In genomic region chr15:74133071-74133702, GRCh38 we compare ENCODE assay signal across 1 cellular context.
A peak's percentile ranks its signal among the peaks of the same experiment; 100 is the strongest.
TF ChIP-seq lines count a peak whose summit lies in the region.

No MANE protein-coding gene starts in this region.

TF ChIP-seq in H1, 55 proteins besides CTCF, POLR2A, EP300 and RAD21:
- TF ChIP-seq, protein P1, sequence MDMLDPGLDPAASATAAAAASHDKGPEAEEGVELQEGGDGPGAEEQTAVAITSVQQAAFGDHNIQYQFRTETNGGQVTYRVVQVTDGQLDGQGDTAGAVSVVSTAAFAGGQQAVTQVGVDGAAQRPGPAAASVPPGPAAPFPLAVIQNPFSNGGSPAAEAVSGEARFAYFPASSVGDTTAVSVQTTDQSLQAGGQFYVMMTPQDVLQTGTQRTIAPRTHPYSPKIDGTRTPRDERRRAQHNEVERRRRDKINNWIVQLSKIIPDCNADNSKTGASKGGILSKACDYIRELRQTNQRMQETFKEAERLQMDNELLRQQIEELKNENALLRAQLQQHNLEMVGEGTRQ (IDR thresholded peaks at IDR 0.05; ENCODE audit: low read length), result no peak
- TF ChIP-seq FOSL1 (IDR thresholded peaks at IDR 0.05; ENCODE audit: insufficient read depth, low read depth, low read length) (no peak), CHD1 (IDR thresholded peaks at IDR 0.05; ENCODE audit: low read depth, low read length) (no peak), HDAC2 (IDR thresholded peaks at IDR 0.05; ENCODE audit: borderline replicate concordance in 1 of 2, low read depth in 2 of 2, low read length in 2 of 2) (no peak), SUZ12 (IDR thresholded peaks at IDR 0.05; ENCODE audit: low read length) (peak; percentile 87), CREB1 (IDR thresholded peaks at IDR 0.05) (peak; percentile 10; the same call in 1 of the 2 replicates), JUND (IDR thresholded peaks at IDR 0.05; ENCODE audit: low read length) (no peak), CBX8 (IDR thresholded peaks at IDR 0.05; ENCODE audit: borderline replicate concordance, low read depth, low read length) (peak; percentile 58; the same call in 1 of the 2 replicates), MAFK (IDR thresholded peaks at IDR 0.05; ENCODE audit: low read depth, low read length) (no peak; the same call in 1 of the 2 replicates), RNF2 (IDR thresholded peaks at IDR 0.05; ENCODE audit: borderline replicate concordance, low read depth, low read length, missing control alignments, poor library complexity, severe bottlenecking) (peak; percentile 76), CTBP2 (IDR thresholded peaks at IDR 0.05; ENCODE audit: borderline replicate concordance, insufficient read depth, insufficient read length, low read length) (peak; percentile 7), BRCA1 (IDR thresholded peaks at IDR 0.05; ENCODE audit: low read depth, low read length) (no peak), EZH2 (IDR thresholded peaks at IDR 0.05; ENCODE audit: low read depth, low read length, severe bottlenecking) (peak; percentile 84), POLR2AphosphoS5 (IDR thresholded peaks at IDR 0.05; ENCODE audit: low read depth, low read length) (no peak), SIRT6 (IDR thresholded peaks at IDR 0.05; ENCODE audit: low read length) (no peak), NRF1 (IDR thresholded peaks at IDR 0.05; ENCODE audit: low read depth, low read length) (no peak), PHF8 (conservative IDR thresholded peaks at IDR 0.05; ENCODE audit: low read depth, low read length) (0 out of 2 replicates have a peak, but pooled peaks have one; percentile 18), SRF (IDR thresholded peaks at IDR 0.05; ENCODE audit: low read depth, low read length) (no peak), SIX5 (IDR thresholded peaks at IDR 0.05; ENCODE audit: low read depth, low read length) (no peak), POU5F1 (IDR thresholded peaks at IDR 0.05; ENCODE audit: low read depth, low read length) (no peak)
- TF ChIP-seq, protein P2, sequence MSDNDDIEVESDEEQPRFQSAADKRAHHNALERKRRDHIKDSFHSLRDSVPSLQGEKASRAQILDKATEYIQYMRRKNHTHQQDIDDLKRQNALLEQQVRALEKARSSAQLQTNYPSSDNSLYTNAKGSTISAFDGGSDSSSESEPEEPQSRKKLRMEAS (IDR thresholded peaks at IDR 0.05), result peak; percentile 78; the same call in 1 of the 2 replicates
- TF ChIP-seq, protein P3, sequence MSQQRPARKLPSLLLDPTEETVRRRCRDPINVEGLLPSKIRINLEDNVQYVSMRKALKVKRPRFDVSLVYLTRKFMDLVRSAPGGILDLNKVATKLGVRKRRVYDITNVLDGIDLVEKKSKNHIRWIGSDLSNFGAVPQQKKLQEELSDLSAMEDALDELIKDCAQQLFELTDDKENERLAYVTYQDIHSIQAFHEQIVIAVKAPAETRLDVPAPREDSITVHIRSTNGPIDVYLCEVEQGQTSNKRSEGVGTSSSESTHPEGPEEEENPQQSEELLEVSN (IDR thresholded peaks at IDR 0.05), result peak; percentile 86
